ENCODE assay signal across 17 cellular contexts in genomic region chr4:144421839-144422565, GRCh38.
DNase-seq lines count a peak whose midpoint lies in the region; ATAC-seq and TF ChIP-seq lines count a peak whose summit lies in the region.
"Had no signal": no experiment of that assay in that cellular context is flagged by ENCODE, and none has a peak within 500 bp of the region (broad histone marks: within the 10 kb centered on the region; RNA-seq: fewer than 3 reads in every experiment).

No MANE protein-coding gene starts in this region.

- TF ChIP-seq CTCF in mammary epithelial cell (conservative IDR thresholded peaks at IDR 0.05 in 1 of 2, IDR thresholded peaks at IDR 0.05 in 1 of 2; ENCODE audit: extremely low read depth in 1 of 2, insufficient read depth in 1 of 2, low read depth in 1 of 2, low read length in 2 of 2) = no peak
- no peak for TF ChIP-seq CTCF in MCF 10A (IDR thresholded peaks at IDR 0.05; ENCODE audit: unreplicated experiment)
- TF ChIP-seq CTCF in epithelial cell of esophagus (IDR thresholded peaks at IDR 0.05; ENCODE audit: insufficient read depth, low read depth, low read length, missing control alignments) = no peak

- H3K36me3 Mint-ChIP-seq in MCF 10A (ENCODE audit: insufficient read depth, unreplicated experiment) = no peaks in the 10 kb centered on the region

- H3K4me3 ChIP-seq in mammary epithelial cell (replicated peaks in 1 of 3; ENCODE audit: insufficient read depth in 1 of 3, low read depth in 2 of 3, low read length in 3 of 3) (no peak overlapping the region), epithelial cell of esophagus (ENCODE audit: low read length) (no peak overlapping the region)
- H3K4me3 ChIP-seq: BLaER1 treated with 17β-estradiol and CSF1 and Interleukin-3, amounts not matched to agents 10 nM and 100 nM; GM12878; Peyer's patch had no signal

- H3K27me3 ChIP-seq in mammary epithelial cell (ENCODE audit: insufficient read depth, low read length) = no peaks in the 10 kb centered on the region
- H3K27me3 ChIP-seq: BLaER1 treated with 17β-estradiol and CSF1 and Interleukin-3, amounts not matched to agents 10 nM and 100 nM; Peyer's patch had no signal

- no peaks in the 10 kb centered on the region for H3K4me1 Mint-ChIP-seq in MCF 10A (ENCODE audit: insufficient read depth, unreplicated experiment)

- no peaks in the 10 kb centered on the region for H3K9me3 Mint-ChIP-seq in MCF 10A (ENCODE audit: unreplicated experiment)

- no peaks in the 10 kb centered on the region for H3K27me3 Mint-ChIP-seq in MCF 10A (ENCODE audit: insufficient read depth, unreplicated experiment)

- in situ Hi-C loops in mammary epithelial cell (cut with MboI; ENCODE audit: low sequenced_read_pairs in 2 of 2) = no loop called here

- no peaks in the 10 kb centered on the region for H3K36me3 ChIP-seq in mammary epithelial cell (ENCODE audit: insufficient read depth, low read length)
- H3K36me3 ChIP-seq: BLaER1 treated with 17β-estradiol and CSF1 and Interleukin-3, amounts not matched to agents 10 nM and 100 nM; Peyer's patch had no signal

- H4K20me1 ChIP-seq in mammary epithelial cell (ENCODE audit: insufficient read depth, low read length) = no peaks in the 10 kb centered on the region
- H4K20me1 ChIP-seq: BLaER1 treated with 17β-estradiol and CSF1 and Interleukin-3, amounts not matched to agents 10 nM and 100 nM had no signal

- no peaks in the 10 kb centered on the region for H3K9me3 ChIP-seq in mammary epithelial cell (replicated peaks; ENCODE audit: insufficient read depth, low read length)
- H3K9me3 ChIP-seq: BLaER1 treated with 17β-estradiol and CSF1 and Interleukin-3, amounts not matched to agents 10 nM and 100 nM; Peyer's patch had no signal

- no peak overlapping the region for H2AFZ ChIP-seq in mammary epithelial cell (ENCODE audit: low read depth, low read length)

- POLR2A ChIA-PET in MCF 10A (lab: Yijun Ruan, JAX) = interaction anchor here (1.1 kb wide), 1 partner anchor 11 kb away, joined by 4 read pairs; no protein-coding TSS in a partner anchor

- H3K4me2 ChIP-seq in mammary epithelial cell (ENCODE audit: insufficient read depth, low read depth, low read length) = no peak overlapping the region
- H3K4me2 ChIP-seq: BLaER1 treated with 17β-estradiol and CSF1 and Interleukin-3, amounts not matched to agents 10 nM and 100 nM had no signal

- ATAC-seq in HG03108 (IDR thresholded peaks at IDR 0.05; ENCODE audit: unreplicated experiment) (no peak), GM19452 (IDR thresholded peaks at IDR 0.05; ENCODE audit: unreplicated experiment) (no peak)
- ATAC-seq: GM12878, HCT116 had no signal

- CTCF ChIA-PET in mammary epithelial cell (lab: Charles Lee; ENCODE audit: low non-redundant PET) = no interaction called here
- CTCF ChIA-PET in MCF 10A (lab: Yijun Ruan, JAX) = interaction anchor here (0.7 kb wide), 1 partner anchor 13 kb away, joined by 3 read pairs; no protein-coding TSS in a partner anchor

- no peak overlapping the region for H3K27ac ChIP-seq in mammary epithelial cell (ENCODE audit: insufficient read depth, low read depth, low read length)
- H3K27ac ChIP-seq: BLaER1 treated with 17β-estradiol and CSF1 and Interleukin-3, amounts not matched to agents 10 nM and 100 nM; Peyer's patch had no signal

- H3K4me1 ChIP-seq in mammary epithelial cell (ENCODE audit: insufficient read depth, low read length) = no peaks in the 10 kb centered on the region
- H3K4me1 ChIP-seq: BLaER1 treated with 17β-estradiol and CSF1 and Interleukin-3, amounts not matched to agents 10 nM and 100 nM; Peyer's patch had no signal

- H3K79me2 ChIP-seq in mammary epithelial cell (ENCODE audit: insufficient read depth, low read length) = no peaks in the 10 kb centered on the region

- WGBS in mammary epithelial cell (ENCODE audit: low coverage, missing lambda C conversion rate) = 53% methylated on average over 3 of the region's 3 CpGs

- H3K4me3 Mint-ChIP-seq in MCF 10A (ENCODE audit: unreplicated experiment) = no peak overlapping the region

- H3K27ac Mint-ChIP-seq in MCF 10A (ENCODE audit: low read depth, unreplicated experiment) = no peak overlapping the region

- BruUV-seq in mammary epithelial cell (replicated peaks; lab: Mats Ljungman, UMichigan) (no TSS peak), MCF 10A (replicated peaks; lab: Mats Ljungman, UMichigan) (no TSS peak)

- dilution Hi-C loops in mammary epithelial cell (cut with HindIII; ENCODE audit: low sequenced_read_pairs) = no loop called here

- intact Hi-C loops in mammary epithelial cell (cut with micrococcal nuclease) = no loop called here
- intact Hi-C loops in MCF 10A (cut with micrococcal nuclease) = no loop called here

- DNase-seq in mammary epithelial cell (peak; percentile 27), MCF 10A (ENCODE audit: unreplicated experiment) (no peak), epithelial cell of esophagus (ENCODE audit: low read depth) (peak; percentile 65), iPS-NIHi11 (ENCODE audit: low spot score) (peak; percentile 18), renal cortical epithelial cell (ENCODE audit: low read depth) (peak; percentile 57), NAMALWA (ENCODE audit: low spot score) (no peak)
- DNase-seq: 8988T, DMS153, NCI-H1092, NCI-H1694 treated with DMSO at 0.1 percent for 48 hours, Peyer's patch, SHP77 had no signal

- H3K9ac ChIP-seq in mammary epithelial cell (ENCODE audit: insufficient read depth, low read length) = no peak overlapping the region
- H3K9ac ChIP-seq: BLaER1 treated with 17β-estradiol and CSF1 and Interleukin-3, amounts not matched to agents 10 nM and 100 nM had no signal

Comparison
In these comparisons a context has a peak if more than half of its experiments do, and no peak if none do; other contexts are left out.
1. DNase-seq: peak in mammary epithelial cell (single experiment), epithelial cell of esophagus (single experiment), iPS-NIHi11 (single experiment) and renal cortical epithelial cell (single experiment); none in MCF 10A (single experiment) and NAMALWA (single experiment).